In genomic region chr2:157305713-157306110, GRCh38 we compare ENCODE assay signal across 17 cellular contexts. TPM values are rescaled to one million over a fixed set of nuclear protein-coding genes. Genes with fewer than 3 reads are reported as not detected.
DNase-seq lines count a peak whose midpoint lies in the region; ATAC-seq, FAIRE-seq and TF ChIP-seq lines count a peak whose summit lies in the region.
"Had no signal": no experiment of that assay in that cellular context is flagged by ENCODE, and none has a peak within 500 bp of the region (broad histone marks: within the 10 kb centered on the region; RNA-seq: fewer than 3 reads in every experiment).

No MANE protein-coding gene starts in this region.

- FAIRE-seq in astrocyte (lab: Jason Lieb, UNC), result no peak
- FAIRE-seq: A549, GM18507, H1, K562 had no signal

- H3K9ac ChIP-seq in GM23248 (no peak overlapping the region), astrocyte (ENCODE audit: low read length) (no peak overlapping the region)

- peaks cover 11% of the 10 kb centered on the region for H3K4me1 Mint-ChIP-seq in astrocyte (ENCODE audit: low read depth, unreplicated experiment)

- no peaks in the 10 kb centered on the region for H3K9me2 ChIP-seq in GM23248 (ENCODE audit: insufficient read depth)

- H3K9me3 Mint-ChIP-seq in astrocyte (ENCODE audit: unreplicated experiment), result no peaks in the 10 kb centered on the region
- H3K9me3 Mint-ChIP-seq: CD14-positive monocyte; CD8-positive, alpha-beta memory T cell had no signal

- TF ChIP-seq CTCF in astrocyte (IDR thresholded peaks at IDR 0.05; ENCODE audit: insufficient read depth, low read depth, low read length) (no peak), osteoblast (IDR thresholded peaks at IDR 0.05; ENCODE audit: extremely low read depth, low read depth, low read length) (no peak)

- H3K4me1 ChIP-seq in GM23248 (ENCODE audit: insufficient read depth) (peaks cover 33% of the 10 kb centered on the region), astrocyte (ENCODE audit: insufficient read depth, low read length) (peaks cover 16% of the 10 kb centered on the region), osteoblast (ENCODE audit: insufficient read depth, low read length) (peaks cover 32% of the 10 kb centered on the region)
- H3K4me1 ChIP-seq: A549 had no signal

- H3K4me3 ChIP-seq in GM23248 (no peak overlapping the region), astrocyte (ENCODE audit: insufficient read depth, low read depth, low read length) (no peak overlapping the region), osteoblast (ENCODE audit: insufficient read depth, low read length) (no peak overlapping the region)
- H3K4me3 ChIP-seq: A549, K562 had no signal

- H2AFZ ChIP-seq in GM23248 (no peak overlapping the region), astrocyte (ENCODE audit: low read depth, low read length) (no peak overlapping the region), osteoblast (ENCODE audit: low read length) (no peak overlapping the region)

- H4K20me1 ChIP-seq in GM23248 (ENCODE audit: insufficient read depth) (no peaks in the 10 kb centered on the region), astrocyte (ENCODE audit: insufficient read depth, low read length) (no peaks in the 10 kb centered on the region), osteoblast (ENCODE audit: insufficient read depth, low read length) (no peaks in the 10 kb centered on the region)

- H3K27me3 ChIP-seq in GM23248 (replicated peaks; ENCODE audit: insufficient read depth) (no peaks in the 10 kb centered on the region), astrocyte (ENCODE audit: insufficient read depth, low read length) (no peaks in the 10 kb centered on the region), osteoblast (ENCODE audit: insufficient read depth, low read length) (no peaks in the 10 kb centered on the region)

- H3K36me3 Mint-ChIP-seq in astrocyte (ENCODE audit: low read depth, unreplicated experiment), result no peaks in the 10 kb centered on the region
- H3K36me3 Mint-ChIP-seq: CD14-positive monocyte; CD8-positive, alpha-beta memory T cell had no signal

- no peak overlapping the region for H3K4me3 Mint-ChIP-seq in astrocyte (ENCODE audit: unreplicated experiment)
- H3K4me3 Mint-ChIP-seq: CD14-positive monocyte; CD8-positive, alpha-beta memory T cell had no signal

- in situ Hi-C loops in GM23248 (cut with MboI), result no loop called here

- no peaks in the 10 kb centered on the region for H3K79me2 ChIP-seq in GM23248 (ENCODE audit: insufficient read depth)
- no peaks in the 10 kb centered on the region for H3K79me2 ChIP-seq in astrocyte (ENCODE audit: insufficient read depth, low read length)
- no peaks in the 10 kb centered on the region for H3K79me2 ChIP-seq in osteoblast (ENCODE audit: insufficient read depth, low read length)

- peak overlapping the region; percentile 65; the same call in 1 of the 2 replicates for H3K27ac ChIP-seq in GM23248
- peak overlapping the region; percentile 49 for H3K27ac ChIP-seq in astrocyte (ENCODE audit: low read depth, low read length)
- H3K27ac ChIP-seq in osteoblast (ENCODE audit: low read depth, low read length), result peak overlapping the region; percentile 62
- H3K27ac ChIP-seq: A549, HL-60 had no signal

- H3F3A ChIP-seq in GM23248 (ENCODE audit: insufficient read depth), result peaks cover 44% of the 10 kb centered on the region

- 77 to 87% methylated on average over 4 of the region's 4 CpGs for WGBS in GM23248 (ENCODE audit: low coverage in 1 of 2, low lambda C conversion rate in 2 of 2, missing lambda C conversion rate in 2 of 2), 2 experiments

- H3K36me3 ChIP-seq in GM23248 (ENCODE audit: low read depth) (peaks cover 27% of the 10 kb centered on the region; the same call in 1 of the 2 replicates), astrocyte (ENCODE audit: insufficient read depth, low read length) (no peaks in the 10 kb centered on the region), osteoblast (ENCODE audit: insufficient read depth, low read length) (peaks cover 30% of the 10 kb centered on the region)

- no peaks in the 10 kb centered on the region for H3K27me3 Mint-ChIP-seq in astrocyte (ENCODE audit: low read depth, unreplicated experiment)

- ATAC-seq in GM21381 (IDR thresholded peaks at IDR 0.05; ENCODE audit: unreplicated experiment), result no peak
- ATAC-seq: A549, K562 had no signal

- H3K9me3 ChIP-seq in GM23248 (ENCODE audit: low read depth) (no peaks in the 10 kb centered on the region), astrocyte (ENCODE audit: insufficient read depth, low read depth, low read length) (no peaks in the 10 kb centered on the region), osteoblast (ENCODE audit: low read depth, low read length) (no peaks in the 10 kb centered on the region)
- H3K9me3 ChIP-seq: A549, Caco-2 had no signal

- no peak overlapping the region for H3K27ac Mint-ChIP-seq in astrocyte (ENCODE audit: unreplicated experiment)
- H3K27ac Mint-ChIP-seq: CD14-positive monocyte; CD8-positive, alpha-beta memory T cell had no signal

- DNase-seq in GM23248, result peak; percentile 31
- DNase-seq in astrocyte (ENCODE audit: low read depth), result no peak
- no peak for DNase-seq in osteoblast (ENCODE audit: insufficient read length, low spot score, missing footprints)
- no peak for DNase-seq in NCI-H82 (lab: John Stamatoyannopoulos, UW)
- DNase-seq in SIG-M5 treated with dmso at 0.1 percent for 504 hours (lab: John Stamatoyannopoulos, UW; ENCODE audit: unreplicated experiment), result no peak
- no peak for DNase-seq in NOMO-1 (lab: John Stamatoyannopoulos, UW; ENCODE audit: unreplicated experiment in 2 of 2)
- DNase-seq: Caco-2; CD8-positive, alpha-beta memory T cell; DND-41 had no signal

- H3K4me2 ChIP-seq in GM23248 (ENCODE audit: unreplicated experiment), result peak overlapping the region; percentile 62
- H3K4me2 ChIP-seq in astrocyte (ENCODE audit: low read length), result no peak overlapping the region
- peak overlapping the region; percentile 15 for H3K4me2 ChIP-seq in osteoblast (ENCODE audit: insufficient read depth, low read length)
- H3K4me2 ChIP-seq: A549 had no signal

RNA-seq across cellular contexts. Expression of gene ERMN, which starts 19.9 kb away (rescaled TPM):
- total RNA-seq in GM23248 (2014; rRNA removed; shearing (Covaris generic)), result not detected in 2 replicates
- polyA plus RNA-seq in GM23248 (2016; fragmentation: Nextera tagmentation; extraction: Ambion mirVana), result not detected in 2 replicates
- total RNA-seq in astrocyte (0.14 and 0.82 TPM in 2 replicates), osteoblast (1.4 and 2.7 TPM in 2 replicates)
- total RNA-seq: H1 had no signal
- polyA plus RNA-seq: A549, BJ had no signal

RNA-seq across cellular contexts. Expression of gene GALNT5, which starts 48.2 kb away (rescaled TPM):
- total RNA-seq in GM23248 (2014; rRNA removed; shearing (Covaris generic)), result 114 and 117 TPM in 2 replicates
- polyA plus RNA-seq in GM23248 (2016; fragmentation: Nextera tagmentation; extraction: Ambion mirVana), result 76.5 and 83.5 TPM in 2 replicates
- total RNA-seq in astrocyte (2.2 and 3.1 TPM in 2 replicates), osteoblast (56.5 and 75.7 TPM in 2 replicates)
- total RNA-seq: CD8-positive, alpha-beta memory T cell had no signal
- polyA plus RNA-seq: CD14-positive monocyte; CD8-positive, alpha-beta memory T cell had no signal

Comparison
In these comparisons a context has a peak if more than half of its experiments do, and no peak if none do; other contexts are left out.
1. RNA of gene GALNT5, which starts 48.2 kb away (total RNA-seq): 114 to 117 TPM in GM23248 and 56.5 to 75.7 TPM in osteoblast; 2.2 to 3.1 TPM in astrocyte; every median in the first group is over 10 times any median in the second.
2. Peak in every context shown above with its lines, with median percentiles within 50 percentile points of each other: H3K27ac ChIP-seq.